Comparison of ENCODE assay signal across 4 cellular contexts in genomic region chr4:144024399-144025053, GRCh38. TPM values are rescaled to one million over a fixed set of nuclear protein-coding genes. Genes with fewer than 3 reads are reported as not detected.
"Had no signal": no experiment of that assay in that cellular context is flagged by ENCODE, and none has a peak within 500 bp of the region (broad histone marks: within the 10 kb centered on the region; RNA-seq: fewer than 3 reads in every experiment).

No MANE protein-coding gene starts in this region.

RNA-seq across cellular contexts. Expression of gene GYPB, which starts 5.3 kb away (rescaled TPM):
- total RNA-seq: LHCN-M2, M059J, MCF 10A, NCI-H460 had no signal
